8 cellular contexts compared by ENCODE assay signal in genomic region chr10:6173203-6173602, GRCh38.
DNase-seq lines count a peak whose midpoint lies in the region; ATAC-seq and TF ChIP-seq lines count a peak whose summit lies in the region.

No MANE protein-coding gene starts in this region.

- peak; percentile 50 to 77 for ATAC-seq in activated CD4-positive, CD25-positive, alpha-beta regulatory T cell treated with anti-CD3 and anti-CD28 coated beads, Interleukin-2, amount 50 U/mL, for 24 hours
- ATAC-seq in HG02759 (IDR thresholded peaks at IDR 0.05; ENCODE audit: unreplicated experiment) (no peak), GM21717 (IDR thresholded peaks at IDR 0.05; ENCODE audit: unreplicated experiment) (no peak)

- H3K27ac ChIP-seq in cingulate gyrus (ENCODE audit: low read depth, low read length) (peak overlapping the region; percentile 86), caudate nucleus (ENCODE audit: low read depth, low read length) (no peak overlapping the region)

- H3K4me3 ChIP-seq in HFF-Myc (replicated peaks; ENCODE audit: low read depth, low read length): no peak overlapping the region

- DNase-seq in HFF-Myc (ENCODE audit: extremely low read depth, low read depth): no peak
- peak; percentile 39 to 50 for DNase-seq in stimulated activated CD8-positive, alpha-beta memory T cell treated with anti-CD3 and anti-CD28 coated beads, Interleukin-2, amount 100 ng/mL, for 48 hours (ENCODE audit: low read depth in 2 of 2)
- DNase-seq in NCI-H1930 (lab: John Stamatoyannopoulos, UW): no peak
- no peak for DNase-seq in caudate nucleus (lab: John Stamatoyannopoulos, UW)

- peak; percentile 30 for TF ChIP-seq CTCF in HFF-Myc (IDR thresholded peaks at IDR 0.05; ENCODE audit: low read depth, low read length, missing control alignments)

Comparison
In these comparisons a context has a peak if more than half of its experiments do, and no peak if none do; other contexts are left out.
1. DNase-seq: peak in stimulated activated CD8-positive, alpha-beta memory T cell treated with anti-CD3 and anti-CD28 coated beads, Interleukin-2, amount 100 ng/mL, for 48 hours (2 of 2); none in HFF-Myc (single experiment), NCI-H1930 (0 of 2) and caudate nucleus (0 of 61).
2. ATAC-seq: peak in activated CD4-positive, CD25-positive, alpha-beta regulatory T cell treated with anti-CD3 and anti-CD28 coated beads, Interleukin-2, amount 50 U/mL, for 24 hours (2 of 2); none in HG02759 (single experiment) and GM21717 (single experiment).